ENCODE assay signal across 10 cellular contexts in the genomic region with DNA sequence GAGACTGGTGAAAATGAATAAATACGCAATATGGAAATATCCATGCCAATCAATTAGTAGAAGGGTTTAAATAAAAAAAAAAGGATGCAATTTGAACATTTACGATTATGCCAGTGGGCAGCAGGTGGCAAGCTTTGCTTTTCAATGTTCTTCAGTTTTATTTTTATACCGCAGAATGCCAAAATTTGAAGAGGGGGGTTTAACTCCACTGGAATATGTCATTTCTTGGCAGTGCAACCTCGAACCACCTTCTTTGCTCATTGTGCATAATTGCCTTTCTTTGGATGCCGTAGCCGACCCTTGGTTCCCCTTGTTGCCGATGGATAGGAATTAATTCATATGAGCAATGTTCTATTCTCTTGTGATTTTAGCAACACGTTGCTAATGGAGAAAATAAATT.
DNase-seq lines count a peak whose midpoint lies in the region; ATAC-seq and TF ChIP-seq lines count a peak whose summit lies in the region.
"Had no signal": no experiment of that assay in that cellular context is flagged by ENCODE, and none has a peak within 500 bp of the region (broad histone marks: within the 10 kb centered on the region; RNA-seq: fewer than 3 reads in every experiment).

No MANE protein-coding gene starts in this region.

- no peaks in the 10 kb centered on the region for H3K4me1 ChIP-seq in HAP-1

- H3K4me3 ChIP-seq in HAP-1, result no peak overlapping the region

- DNase-seq in RPMI8226, result peak; percentile 9
- peak; percentile 64 for DNase-seq in fibroblast of the conjunctiva (ENCODE audit: low read depth)
- DNase-seq in sciatic nerve (ENCODE audit: low spot score), result no peak
- no peak for DNase-seq in NCI-H1092 (lab: John Stamatoyannopoulos, UW)
- DNase-seq in HAP-1 (ENCODE audit: low spot score in 2 of 2), result no peak
- DNase-seq in germinal center (ENCODE audit: low spot score), result no peak
- DNase-seq: NCI-H2081 treated with DMSO at 0.1 percent for 48 hours; stimulated activated CD4-positive, alpha-beta T cell treated with anti-CD3 and anti-CD28 coated beads, Interleukin-12 subunit alpha, Interleukin-12 subunit beta, amount 100 ng/mL, for 4 hours had no signal

- intact Hi-C loops in sciatic nerve (cut with DNase I), result no loop called here

- TF ChIP-seq CTCF in GM12872 (IDR thresholded peaks at IDR 0.05; ENCODE audit: insufficient read depth, low read depth, low read length), result 0 out of 3 replicates have a peak, but pooled peaks have one; percentile 13

- in situ Hi-C loops in HAP-1 (cut with MboI; ENCODE audit: low sequenced_read_pairs), result no loop called here

- no peaks in the 10 kb centered on the region for H3K9me3 ChIP-seq in HAP-1

- peak; percentile 82 for ATAC-seq in sciatic nerve
- ATAC-seq in HG02588 (IDR thresholded peaks at IDR 0.05; ENCODE audit: unreplicated experiment), result no peak

- H3K36me3 ChIP-seq in HAP-1 (replicated peaks), result no peaks in the 10 kb centered on the region

- no peaks in the 10 kb centered on the region for H3K27me3 ChIP-seq in HAP-1 (ENCODE audit: low read depth)

Comparison
In these comparisons a context has a peak if more than half of its experiments do, and no peak if none do; other contexts are left out.
1. DNase-seq: peak in RPMI8226 (single experiment) and fibroblast of the conjunctiva (single experiment); none in sciatic nerve (single experiment), NCI-H1092 (single experiment), HAP-1 (0 of 2) and germinal center (single experiment).